ENCODE assay signal across 12 cellular contexts in genomic region chr14:60160422-60160821, GRCh38.
"Had no signal": no experiment of that assay in that cellular context is flagged by ENCODE, and none has a peak within 500 bp of the region (broad histone marks: within the 10 kb centered on the region; RNA-seq: fewer than 3 reads in every experiment).

No MANE protein-coding gene starts in this region.

- ATAC-seq: esophagus mucosa; left colon; naive thymus-derived CD4-positive, alpha-beta T cell; WTC11 had no signal

- DNase-seq: activated CD4-positive, alpha-beta T cell treated with anti-CD3 and anti-CD28 coated beads, Interleukin-2, amount 10 ng/mL, durations not matched to agents 24 days and 14 days; activated effector memory CD4-positive, alpha-beta T cell treated with Interleukin-2 at 50 U/mL for 16 hours; activated naive CD8-positive, alpha-beta T cell treated with anti-CD3 and anti-CD28 coated beads, Interleukin-2, amount 10 ng/mL, durations not matched to agents 7 days and 5 days; anterior cingulate cortex; glutamatergic neuron; left colon; naive thymus-derived CD4-positive, alpha-beta T cell; stimulated activated CD4-positive, alpha-beta T cell treated with anti-CD3 and anti-CD28 coated beads, Interleukin-4, amount 100 ng/mL, for 1 hour; stimulated activated CD8-positive, alpha-beta memory T cell treated with anti-CD3 and anti-CD28 coated beads, Interleukin-4, amount 100 ng/mL, for 48 hours had no signal

- H3K4me3 Mint-ChIP-seq: activated CD4-positive, alpha-beta T cell treated with anti-CD3 and anti-CD28 coated beads, Interleukin-2, amount 10 ng/mL, durations not matched to agents 24 days and 14 days; activated naive CD8-positive, alpha-beta T cell treated with anti-CD3 and anti-CD28 coated beads, Interleukin-2, amount 10 ng/mL, durations not matched to agents 7 days and 5 days; naive thymus-derived CD4-positive, alpha-beta T cell; stimulated activated naive CD8-positive, alpha-beta T cell treated with anti-CD3 and anti-CD28 coated beads, Interleukin-15, Interleukin-2, amounts not matched to agents 100 ng/mL and 50 ng/mL, for 24 hours; WTC11 had no signal

- H3K27ac Mint-ChIP-seq: activated CD4-positive, alpha-beta T cell treated with anti-CD3 and anti-CD28 coated beads, Interleukin-2, amount 10 ng/mL, durations not matched to agents 24 days and 14 days; activated naive CD8-positive, alpha-beta T cell treated with anti-CD3 and anti-CD28 coated beads, Interleukin-2, amount 10 ng/mL, durations not matched to agents 7 days and 5 days; WTC11 had no signal

- H3K27me3 Mint-ChIP-seq: activated CD4-positive, alpha-beta T cell treated with anti-CD3 and anti-CD28 coated beads, Interleukin-2, amount 10 ng/mL, durations not matched to agents 24 days and 14 days; activated naive CD8-positive, alpha-beta T cell treated with anti-CD3 and anti-CD28 coated beads, Interleukin-2, amount 10 ng/mL, durations not matched to agents 7 days and 5 days; naive thymus-derived CD4-positive, alpha-beta T cell; stimulated activated naive CD8-positive, alpha-beta T cell treated with anti-CD3 and anti-CD28 coated beads, Interleukin-15, Interleukin-2, amounts not matched to agents 100 ng/mL and 50 ng/mL, for 24 hours had no signal

- H3K9me3 Mint-ChIP-seq: activated CD4-positive, alpha-beta T cell treated with anti-CD3 and anti-CD28 coated beads, Interleukin-2, amount 10 ng/mL, durations not matched to agents 24 days and 14 days; activated naive CD8-positive, alpha-beta T cell treated with anti-CD3 and anti-CD28 coated beads, Interleukin-2, amount 10 ng/mL, durations not matched to agents 7 days and 5 days; naive thymus-derived CD4-positive, alpha-beta T cell; stimulated activated naive CD8-positive, alpha-beta T cell treated with anti-CD3 and anti-CD28 coated beads, Interleukin-15, Interleukin-2, amounts not matched to agents 100 ng/mL and 50 ng/mL, for 24 hours; WTC11 had no signal
